Comparison of ENCODE assay signal across 21 cellular contexts in genomic region chr18:49924293-49924983, GRCh38.
DNase-seq lines count a peak whose midpoint lies in the region; ATAC-seq, FAIRE-seq and TF ChIP-seq lines count a peak whose summit lies in the region.
"Had no signal": no experiment of that assay in that cellular context is flagged by ENCODE, and none has a peak within 500 bp of the region (broad histone marks: within the 10 kb centered on the region; RNA-seq: fewer than 3 reads in every experiment).

No MANE protein-coding gene starts in this region.

- H3K9me3 Mint-ChIP-seq in astrocyte (ENCODE audit: unreplicated experiment) = peaks cover 3% of the 10 kb centered on the region
- peaks cover 10% of the 10 kb centered on the region for H3K9me3 Mint-ChIP-seq in endodermal cell

- H3K4me2 ChIP-seq in astrocyte (ENCODE audit: low read length) (no peak overlapping the region), OCI-LY7 (ENCODE audit: low read length) (no peak overlapping the region)
- H3K4me2 ChIP-seq: A549 had no signal

- H4K20me1 ChIP-seq in astrocyte (ENCODE audit: insufficient read depth, low read length) (no peaks in the 10 kb centered on the region), OCI-LY7 (ENCODE audit: insufficient read depth, low read length) (no peaks in the 10 kb centered on the region)

- H3K4me3 Mint-ChIP-seq in astrocyte (ENCODE audit: unreplicated experiment) (no peak overlapping the region), endodermal cell (no peak overlapping the region)
- H3K4me3 Mint-ChIP-seq: CD4-positive, alpha-beta memory T cell had no signal

- FAIRE-seq in astrocyte (lab: Jason Lieb, UNC) = no peak
- FAIRE-seq: A549, D721Med, G401.6, GM12891, GM19239, H1, HTR-8/SVneo had no signal

- H3K9me3 ChIP-seq in astrocyte (ENCODE audit: insufficient read depth, low read depth, low read length) (no peaks in the 10 kb centered on the region), OCI-LY7 (ENCODE audit: low read length) (no peaks in the 10 kb centered on the region), endodermal cell (ENCODE audit: control insufficient read depth, low read length) (peaks cover 12% of the 10 kb centered on the region)
- H3K9me3 ChIP-seq: A549, BE2C had no signal

- peaks cover 14% of the 10 kb centered on the region for H3K4me1 Mint-ChIP-seq in astrocyte (ENCODE audit: low read depth, unreplicated experiment)
- H3K4me1 Mint-ChIP-seq in endodermal cell = peaks cover 11% of the 10 kb centered on the region
- H3K4me1 Mint-ChIP-seq: CD4-positive, alpha-beta memory T cell had no signal

- H3K27ac ChIP-seq in astrocyte (ENCODE audit: low read depth, low read length) = no peak overlapping the region
- H3K27ac ChIP-seq in OCI-LY7 (ENCODE audit: low read depth, low read length, poor library complexity, severe bottlenecking) = no peak overlapping the region
- H3K27ac ChIP-seq in endodermal cell (ENCODE audit: low read depth, low read length) = no peak overlapping the region
- H3K27ac ChIP-seq: A549, C4-2B had no signal

- no peak overlapping the region for H3K27ac Mint-ChIP-seq in astrocyte (ENCODE audit: unreplicated experiment)
- H3K27ac Mint-ChIP-seq in endodermal cell = no peak overlapping the region
- H3K27ac Mint-ChIP-seq: CD4-positive, alpha-beta memory T cell had no signal

- H3K4me1 ChIP-seq in astrocyte (ENCODE audit: insufficient read depth, low read length) = peaks cover 19% of the 10 kb centered on the region
- H3K4me1 ChIP-seq in OCI-LY7 (ENCODE audit: insufficient read depth, low read length, poor library complexity, severe bottlenecking) = no peaks in the 10 kb centered on the region
- peaks cover 8% of the 10 kb centered on the region for H3K4me1 ChIP-seq in endodermal cell (ENCODE audit: control insufficient read depth, insufficient read depth, low read length)
- H3K4me1 ChIP-seq: A549, BE2C had no signal

- POLR2A ChIA-PET in OCI-LY7 (lab: Charles Lee) = interaction anchor here (0.7 kb wide), 1 partner anchor 9 kb away, joined by 3 read pairs; no protein-coding TSS in a partner anchor

- H3K36me3 ChIP-seq in astrocyte (ENCODE audit: insufficient read depth, low read length) (no peaks in the 10 kb centered on the region), OCI-LY7 (ENCODE audit: insufficient read depth, low read length) (no peaks in the 10 kb centered on the region), endodermal cell (ENCODE audit: control insufficient read depth, insufficient read depth, low read length) (no peaks in the 10 kb centered on the region)
- H3K36me3 ChIP-seq: BE2C, HAP-1 had no signal

- no peaks in the 10 kb centered on the region for H3K79me2 ChIP-seq in astrocyte (ENCODE audit: insufficient read depth, low read length)
- no peaks in the 10 kb centered on the region for H3K79me2 ChIP-seq in OCI-LY7 (ENCODE audit: insufficient read depth, low read depth, low read length)

- CTCF ChIA-PET in OCI-LY7 (lab: Charles Lee; ENCODE audit: unreplicated experiment) = no interaction called here

- intact Hi-C loops in left colon (cut with DNase I, micrococcal nuclease) (no loop called here), OCI-LY7 (cut with micrococcal nuclease; ENCODE audit: unreplicated experiment) (no loop called here)

- BruUV-seq in OCI-LY7 (replicated peaks; lab: Mats Ljungman, UMichigan) = no TSS peak

- H3K36me3 Mint-ChIP-seq in astrocyte (ENCODE audit: low read depth, unreplicated experiment) (peaks cover 10% of the 10 kb centered on the region), endodermal cell (ENCODE audit: low read depth) (peaks cover 17% of the 10 kb centered on the region)
- H3K36me3 Mint-ChIP-seq: CD4-positive, alpha-beta memory T cell had no signal

- DNase-seq in astrocyte (ENCODE audit: low read depth) = peak; percentile 66
- DNase-seq in left colon = no peak
- peak; percentile 39 for DNase-seq in mesenteric fat pad (ENCODE audit: low spot score)
- DNase-seq in omental fat pad (ENCODE audit: low spot score) = no peak
- no peak for DNase-seq in OCI-LY7 (ENCODE audit: low spot score)
- no peak for DNase-seq in endodermal cell
- DNase-seq: BE2C; CD4-positive, alpha-beta memory T cell; DMS153; DMS79 treated with DMSO at 0.1 percent for 48 hours; EL had no signal

- no peak overlapping the region for H3K9ac ChIP-seq in astrocyte (ENCODE audit: low read length)
- H3K9ac ChIP-seq in endodermal cell (ENCODE audit: extremely low read depth, low read length, poor library complexity, severe bottlenecking) = no peak overlapping the region

- no peaks in the 10 kb centered on the region for H3K27me3 ChIP-seq in astrocyte (ENCODE audit: insufficient read depth, low read length)
- peaks cover 5% of the 10 kb centered on the region for H3K27me3 ChIP-seq in endodermal cell (ENCODE audit: control insufficient read depth, insufficient read depth, low read length, poor library complexity, severe bottlenecking)
- H3K27me3 ChIP-seq: BE2C had no signal

- H3K4me3 ChIP-seq in astrocyte (ENCODE audit: insufficient read depth, low read depth, low read length) (no peak overlapping the region), OCI-LY7 (ENCODE audit: low read depth, low read length, poor library complexity, severe bottlenecking) (no peak overlapping the region), endodermal cell (ENCODE audit: low read length) (no peak overlapping the region)
- H3K4me3 ChIP-seq: A549, HAP-1 had no signal

- no peak overlapping the region for H2AFZ ChIP-seq in astrocyte (ENCODE audit: low read depth, low read length)
- no peak overlapping the region for H2AFZ ChIP-seq in OCI-LY7 (ENCODE audit: low read length)

- H3K27me3 Mint-ChIP-seq in astrocyte (ENCODE audit: low read depth, unreplicated experiment) (peaks cover 2% of the 10 kb centered on the region), endodermal cell (ENCODE audit: insufficient read depth) (peaks cover 35% of the 10 kb centered on the region)

- no peak for TF ChIP-seq CTCF in astrocyte (IDR thresholded peaks at IDR 0.05; ENCODE audit: insufficient read depth, low read depth, low read length)
- no peak for TF ChIP-seq CTCF in omental fat pad (IDR thresholded peaks at IDR 0.05)
- TF ChIP-seq CTCF in OCI-LY7 (conservative IDR thresholded peaks at IDR 0.05; ENCODE audit: low read length) = no peak
- TF ChIP-seq CTCF in endodermal cell (conservative IDR thresholded peaks at IDR 0.05) = no peak

- WGBS in endodermal cell (ENCODE audit: insufficient coverage in 1 of 2, insufficient read length in 1 of 2), 2 experiments = 87% methylated on average over 2 of the region's 2 CpGs; no CpG with 5 or more reads in 1 of the 2 experiments

- ATAC-seq in left colon (peak; percentile 73), omental fat pad (ENCODE audit: low FRiP score) (peak; percentile 75), SK-N-SH treated with all-trans-retinoic acid at 6 μM for 48 hours (no peak)
- ATAC-seq: A549 had no signal

- H3K9me2 ChIP-seq in OCI-LY7 (ENCODE audit: insufficient read depth, low read length) = no peaks in the 10 kb centered on the region

TF ChIP-seq in SK-N-SH treated with all-trans-retinoic acid at 6 μM for 48 hours, 23 proteins besides CTCF, POLR2A, EP300 and RAD21 (continues in another document):
- TF ChIP-seq TOX (CRISPR knock-in tag; IDR thresholded peaks at IDR 0.05; ENCODE audit: borderline replicate concordance) = no peak
- TF ChIP-seq ZFP30 (CRISPR knock-in tag; IDR thresholded peaks at IDR 0.05) = no peak
- TF ChIP-seq ZNF565 (CRISPR knock-in tag; conservative IDR thresholded peaks at IDR 0.05; ENCODE audit: low read depth) = no peak
- TF ChIP-seq PPARA (CRISPR knock-in tag; IDR thresholded peaks at IDR 0.05; ENCODE audit: borderline replicate concordance) = no peak
- no peak for TF ChIP-seq TSHZ2 (CRISPR knock-in tag; IDR thresholded peaks at IDR 0.05)
- no peak for TF ChIP-seq RARB (CRISPR knock-in tag; IDR thresholded peaks at IDR 0.05)
- TF ChIP-seq POU6F1 (CRISPR knock-in tag; IDR thresholded peaks at IDR 0.05; ENCODE audit: borderline replicate concordance, low read depth) = no peak
- no peak for TF ChIP-seq OSR1 (CRISPR knock-in tag; IDR thresholded peaks at IDR 0.05)
- TF ChIP-seq BACH2 (CRISPR knock-in tag; IDR thresholded peaks at IDR 0.05; ENCODE audit: borderline replicate concordance) = no peak
- no peak for TF ChIP-seq ZNF8 (CRISPR knock-in tag; IDR thresholded peaks at IDR 0.05)
- no peak for TF ChIP-seq ZC3H10 (CRISPR knock-in tag; IDR thresholded peaks at IDR 0.05)

Comparison
In these comparisons a context has a peak if more than half of its experiments do, and no peak if none do; other contexts are left out.
1. DNase-seq: peak in astrocyte (single experiment) and mesenteric fat pad (single experiment); none in left colon (0 of 2), omental fat pad (single experiment), OCI-LY7 (single experiment) and endodermal cell (single experiment).